Comparison of ENCODE assay signal across 8 cellular contexts in the genomic region with DNA sequence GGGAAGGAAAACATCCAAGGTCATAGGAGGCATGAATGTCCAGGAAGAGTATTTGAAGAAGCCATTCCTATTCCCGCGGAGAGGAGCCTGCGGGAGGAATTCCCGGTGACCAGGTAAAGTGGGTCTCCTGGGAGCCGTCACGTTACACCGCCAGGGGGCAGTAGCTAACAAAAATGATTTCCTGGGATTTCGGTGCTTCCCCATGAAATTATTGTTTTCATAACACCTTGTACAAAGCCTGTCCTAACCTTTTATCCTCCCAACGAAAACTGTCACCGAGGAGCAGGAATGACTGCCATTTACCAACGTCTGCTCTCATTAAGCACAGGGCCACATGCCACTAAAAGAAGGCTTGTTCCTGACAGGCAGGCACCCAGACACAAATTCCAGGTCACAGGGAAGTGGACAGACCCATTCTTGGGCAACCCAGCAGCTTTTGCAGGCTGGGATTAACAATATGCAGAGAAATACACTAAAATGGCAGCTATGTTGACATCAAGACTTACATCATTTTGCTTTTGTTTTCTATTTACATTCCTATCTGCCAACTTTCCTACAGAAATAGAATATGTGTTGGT. TPM values are rescaled to one million over a fixed set of nuclear protein-coding genes. Genes with fewer than 3 reads are reported as not detected.
DNase-seq lines count a peak whose midpoint lies in the region; ATAC-seq and TF ChIP-seq lines count a peak whose summit lies in the region.

No MANE protein-coding gene starts in this region.

- H3K27ac ChIP-seq in neural cell (ENCODE audit: low read length), result no peak overlapping the region

- H3K9me3 ChIP-seq in neural cell (ENCODE audit: low read length), result peaks cover 4% of the 10 kb centered on the region

- no peaks in the 10 kb centered on the region for H4K20me1 ChIP-seq in neural cell (ENCODE audit: insufficient read depth)

- TF ChIP-seq RAD21 in neural cell (conservative IDR thresholded peaks at IDR 0.05), result peak; percentile 44

- in situ Hi-C loops in G401 (cut with HindIII; ENCODE audit: low sequenced_read_pairs), result no loop called here

- TF ChIP-seq CTCF in neural cell (IDR thresholded peaks at IDR 0.05; ENCODE audit: poor library complexity, severe bottlenecking), result peak; percentile 64

- H3K27me3 ChIP-seq in neural cell (ENCODE audit: insufficient read depth, low read depth, low read length), result no peaks in the 10 kb centered on the region

- no peak overlapping the region for H2AFZ ChIP-seq in neural cell (ENCODE audit: low read depth, low read length)

- DNase-seq in G401 (ENCODE audit: low spot score) (peak; percentile 36), NCI-H526 treated with DMSO at 0.1 percent for 48 hours (lab: John Stamatoyannopoulos, UW) (peak; percentile 2), DMS114 treated with DMSO at 0.1 percent for 48 hours (lab: John Stamatoyannopoulos, UW; ENCODE audit: unreplicated experiment) (no peak)
- no peak for DNase-seq in activated naive CD4-positive, alpha-beta T cell (lab: John Stamatoyannopoulos, UW)

- ATAC-seq in esophagus mucosa (peak; percentile 53), GM19328 (IDR thresholded peaks at IDR 0.05; ENCODE audit: unreplicated experiment) (no peak), HG03039 (IDR thresholded peaks at IDR 0.05; ENCODE audit: unreplicated experiment) (no peak)

- no peaks in the 10 kb centered on the region for H3K79me2 ChIP-seq in neural cell (replicated peaks; ENCODE audit: insufficient read depth, low read length)

- H3K36me3 ChIP-seq in neural cell (ENCODE audit: insufficient read depth, low read length), result peaks cover 8% of the 10 kb centered on the region

- no peaks in the 10 kb centered on the region for H3K9me2 ChIP-seq in neural cell (ENCODE audit: insufficient read depth, low read length)

- no peak overlapping the region for H3K9ac ChIP-seq in neural cell (ENCODE audit: low read length)

- TF ChIP-seq EP300 in neural cell (conservative IDR thresholded peaks at IDR 0.05; ENCODE audit: poor library complexity, severe bottlenecking), result no peak

- no peak overlapping the region for H3K4me3 ChIP-seq in neural cell (ENCODE audit: low read length)

- H3K4me2 ChIP-seq in neural cell (ENCODE audit: low read length), result no peak overlapping the region

- H3F3A ChIP-seq in neural cell (ENCODE audit: insufficient read depth, low read length, poor library complexity, severe bottlenecking), result no peaks in the 10 kb centered on the region

TF ChIP-seq in neural cell, 6 proteins besides CTCF, POLR2A, EP300 and RAD21:
- TF ChIP-seq POLR2AphosphoS5 (IDR thresholded peaks at IDR 0.05) (no peak), SMC3 (conservative IDR thresholded peaks at IDR 0.05; ENCODE audit: poor library complexity) (peak; percentile 64)

RNA-seq across cellular contexts. Expression of a gene that starts 41.2 kb away (rescaled TPM):
- 38.6 and 52.7 TPM in 2 replicates for total RNA-seq in G401 (2014; rRNA removed; shearing (Covaris generic))
- 35.0 TPM for total RNA-seq in esophagus mucosa
- 46.5 and 53.5 TPM in 2 replicates for polyA plus RNA-seq in neural cell
- polyA minus RNA-seq in neural cell, result 16.6 and 18.7 TPM in 2 replicates

Comparison
In these comparisons a context has a peak if more than half of its experiments do, and no peak if none do; other contexts are left out.
1. DNase-seq: peak in G401 (single experiment) and NCI-H526 treated with DMSO at 0.1 percent for 48 hours (single experiment); none in DMS114 treated with DMSO at 0.1 percent for 48 hours (single experiment) and activated naive CD4-positive, alpha-beta T cell (0 of 4).